Comparison of ENCODE assay signal across 16 cellular contexts in the genomic region with DNA sequence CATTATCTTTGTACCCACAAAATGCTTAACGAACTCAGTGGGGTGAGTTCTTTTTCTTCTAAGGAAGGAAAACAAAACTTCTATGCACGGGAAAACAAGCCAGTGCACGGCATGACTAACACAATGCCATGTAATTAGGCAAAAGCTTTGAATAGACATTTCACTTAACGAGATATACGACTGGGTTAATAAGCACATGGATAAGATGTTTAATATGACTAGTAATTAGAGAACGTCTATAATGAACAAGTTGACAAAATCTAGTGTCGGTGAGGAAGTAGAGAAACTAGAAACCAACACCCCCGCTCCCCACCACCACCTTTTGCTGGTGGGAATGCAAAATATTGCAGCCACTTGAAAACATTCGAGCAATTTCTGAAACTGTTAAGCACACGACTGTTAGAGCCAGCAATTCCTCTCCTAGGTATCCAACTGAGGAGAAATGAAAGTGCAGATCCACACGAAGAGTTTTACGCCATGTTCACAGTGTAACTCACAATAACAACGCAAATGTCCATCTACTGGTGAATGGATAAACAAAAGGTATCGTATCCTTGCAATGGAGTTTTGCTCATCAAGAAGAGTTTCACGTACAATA.
"Had no signal": no experiment of that assay in that cellular context is flagged by ENCODE, and none has a peak within 500 bp of the region (broad histone marks: within the 10 kb centered on the region; RNA-seq: fewer than 3 reads in every experiment).

No MANE protein-coding gene starts in this region.

- H3K4me3 ChIP-seq: breast epithelium, coronary artery, lung, tibial artery, uterus had no signal

- H3K9ac ChIP-seq: parathyroid adenoma had no signal

- H2AFZ ChIP-seq: parathyroid adenoma had no signal

- H3K79me2 ChIP-seq: parathyroid adenoma had no signal

- DNase-seq: activated CD4-positive, alpha-beta T cell treated with anti-CD3 and anti-CD28 coated beads for 48 hours; activated CD4-positive, CD25-positive, alpha-beta regulatory T cell; activated CD8-positive, alpha-beta T cell treated with anti-CD3 and anti-CD28 coated beads for 36 hours; activated naive CD4-positive, alpha-beta T cell treated with anti-CD3 and anti-CD28 coated beads for 36 hours; activated T-cell treated with anti-CD3 and anti-CD28 coated beads, Interleukin-2, amount 50 U/mL, for 4 hours; stimulated activated CD4-positive, alpha-beta T cell treated with anti-CD3 and anti-CD28 coated beads, Interleukin-2, amount 100 ng/mL, for 24 hours; stimulated activated naive CD8-positive, alpha-beta T cell treated with anti-CD3 and anti-CD28 coated beads, Interleukin-15, Interleukin-2, amounts not matched to agents 100 U/mL and 50 U/mL, for 24 hours; substantia nigra; T1000; tibial artery; uterus had no signal

- H3K27ac ChIP-seq: breast epithelium, coronary artery, parathyroid adenoma, tibial artery, uterus had no signal

- H3K36me3 ChIP-seq: breast epithelium, tibial artery, uterus had no signal

- H3K4me1 ChIP-seq: breast epithelium, parathyroid adenoma, tibial artery, uterus had no signal

- H3K27me3 ChIP-seq: breast epithelium, tibial artery, uterus had no signal

- ATAC-seq: activated CD8-positive, alpha-beta T cell treated with anti-CD3 and anti-CD28 coated beads for 36 hours; activated T-cell treated with anti-CD3 and anti-CD28 coated beads, Interleukin-2, amount 50 U/mL, for 4 hours; left lobe of liver; stimulated activated naive CD8-positive, alpha-beta T cell treated with anti-CD3 and anti-CD28 coated beads, Interleukin-15, Interleukin-2, amounts not matched to agents 100 U/mL and 50 U/mL, for 24 hours had no signal

- H3K9me3 ChIP-seq: breast epithelium, tibial artery, uterus had no signal
